18 cellular contexts compared by ENCODE assay signal in the genomic region with DNA sequence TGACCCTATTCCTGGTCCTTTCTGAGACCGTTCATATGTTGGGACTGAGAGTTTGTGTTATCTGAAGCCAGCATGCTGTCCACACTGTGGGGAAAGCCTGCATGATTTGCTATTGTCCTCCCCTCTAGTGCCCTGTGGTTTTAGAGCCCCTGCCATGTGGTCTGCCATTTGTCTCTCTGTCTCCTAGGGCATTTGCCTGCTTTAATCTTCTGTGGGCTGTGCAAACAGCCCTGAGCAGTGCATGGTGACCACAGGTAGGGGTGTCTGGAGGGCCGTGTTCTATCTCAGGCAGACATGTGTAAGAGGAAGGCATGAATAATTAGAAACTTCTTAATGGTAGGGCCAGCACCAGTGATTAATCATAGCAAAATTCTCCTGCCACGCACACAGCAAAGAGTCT. TPM values are rescaled to one million over a fixed set of nuclear protein-coding genes. Genes with fewer than 3 reads are reported as not detected.
A peak's percentile ranks its signal among the peaks of the same experiment; 100 is the strongest.
DNase-seq lines count a peak whose midpoint lies in the region; ATAC-seq lines count a peak whose summit lies in the region.
"Had no signal": no experiment of that assay in that cellular context is flagged by ENCODE, and none has a peak within 500 bp of the region (broad histone marks: within the 10 kb centered on the region; RNA-seq: fewer than 3 reads in every experiment).

No MANE protein-coding gene starts in this region.

- no peak overlapping the region for H4K5ac ChIP-seq in mesendoderm (ENCODE audit: low read length)

- H3K4me3 ChIP-seq in mesendoderm (ENCODE audit: low read length) = no peak overlapping the region
- H3K4me3 ChIP-seq: esophagus muscularis mucosa, left ventricle myocardium inferior, pancreas, SK-N-MC, uterus had no signal

- H3K56ac ChIP-seq in mesendoderm (ENCODE audit: low read length) = no peak overlapping the region

- no peak overlapping the region for H3K27ac ChIP-seq in mesendoderm (ENCODE audit: low read depth, low read length)
- peak overlapping the region; percentile 70 for H3K27ac ChIP-seq in temporal lobe (ENCODE audit: low read depth, low read length)
- H3K27ac ChIP-seq: esophagus muscularis mucosa, left ventricle myocardium inferior, pancreas, SK-N-MC, uterus had no signal

- no peaks in the 10 kb centered on the region for H3K79me1 ChIP-seq in mesendoderm (ENCODE audit: low read length)

- peaks cover 7% of the 10 kb centered on the region for H3K36me3 Mint-ChIP-seq in activated naive CD8-positive, alpha-beta T cell
- H3K36me3 Mint-ChIP-seq in activated naive CD8-positive, alpha-beta T cell treated with anti-CD3 and anti-CD28 coated beads for 36 hours = peaks cover 12% of the 10 kb centered on the region
- H3K36me3 Mint-ChIP-seq in activated T-helper 17 cell treated with anti-CD3 and anti-CD28 coated beads, Interleukin-2, amount 50 U/mL, for 72 hours (ENCODE audit: low read depth) = no peaks in the 10 kb centered on the region

- no peak overlapping the region for H2BK15ac ChIP-seq in mesendoderm (replicated peaks; ENCODE audit: low read depth)

- no peak overlapping the region for H3K4ac ChIP-seq in mesendoderm (ENCODE audit: low read depth, low read length)

- peak overlapping the region; percentile 62 for H3K27ac Mint-ChIP-seq in activated naive CD8-positive, alpha-beta T cell
- H3K27ac Mint-ChIP-seq in activated naive CD8-positive, alpha-beta T cell treated with anti-CD3 and anti-CD28 coated beads for 36 hours = no peak overlapping the region
- peak overlapping the region; percentile 36 for H3K27ac Mint-ChIP-seq in activated T-helper 17 cell treated with anti-CD3 and anti-CD28 coated beads, Interleukin-2, amount 50 U/mL, for 72 hours

- H2BK120ac ChIP-seq in mesendoderm (ENCODE audit: low read depth, low read length) = no peak overlapping the region

- no peak overlapping the region for H2BK5ac ChIP-seq in mesendoderm (ENCODE audit: low read length)

- H3K23ac ChIP-seq in mesendoderm (ENCODE audit: low read length) = no peak overlapping the region

- no peaks in the 10 kb centered on the region for H3K79me2 ChIP-seq in mesendoderm (ENCODE audit: control insufficient read depth, insufficient read depth, low read length)

- no peak overlapping the region for H3K4me2 ChIP-seq in mesendoderm (ENCODE audit: low read length)

- H3K27me3 ChIP-seq in mesendoderm (ENCODE audit: insufficient read depth, low read length, poor library complexity) = no peaks in the 10 kb centered on the region
- H3K27me3 ChIP-seq: esophagus muscularis mucosa, pancreas, uterus had no signal

- no peak for DNase-seq in activated naive CD8-positive, alpha-beta T cell treated with anti-CD3 and anti-CD28 coated beads for 36 hours
- DNase-seq in mesendoderm = peak; percentile 63
- no peak for DNase-seq in Ammon's horn (ENCODE audit: low spot score)
- DNase-seq: activated CD4-positive, alpha-beta T cell treated with anti-CD3 and anti-CD28 coated beads for 48 hours; left ventricle myocardium inferior; NCI-H2171; NCI-H774; pancreas; stimulated activated CD4-positive, alpha-beta T cell treated with anti-CD3 and anti-CD28 coated beads, Interleukin-2, amount 100 ng/mL, for 24 hours; T1000 had no signal

- no peak overlapping the region for H3K18ac ChIP-seq in mesendoderm (ENCODE audit: low read length)

- H3K9me3 Mint-ChIP-seq in activated naive CD8-positive, alpha-beta T cell (ENCODE audit: low read depth) = no peaks in the 10 kb centered on the region
- H3K9me3 Mint-ChIP-seq in activated naive CD8-positive, alpha-beta T cell treated with anti-CD3 and anti-CD28 coated beads for 36 hours = no peaks in the 10 kb centered on the region
- H3K9me3 Mint-ChIP-seq in activated T-helper 17 cell treated with anti-CD3 and anti-CD28 coated beads, Interleukin-2, amount 50 U/mL, for 72 hours = no peaks in the 10 kb centered on the region

- ATAC-seq in activated T-helper 17 cell treated with anti-CD3 and anti-CD28 coated beads, Interleukin-2, amount 50 U/mL, for 72 hours (replicated peaks) = peak; percentile 65
- ATAC-seq in HG03520 (IDR thresholded peaks at IDR 0.05; ENCODE audit: unreplicated experiment) (no peak), HG02588 (IDR thresholded peaks at IDR 0.05; ENCODE audit: unreplicated experiment) (no peak)
- ATAC-seq: pancreas had no signal

- no CpG with 5 or more reads among the region's 3 CpGs for WGBS in mesendoderm (ENCODE audit: extremely low coverage, insufficient coverage, low lambda C conversion rate)

- H3K4me1 ChIP-seq in mesendoderm (ENCODE audit: control insufficient read depth, low read depth, low read length) = peaks cover 2% of the 10 kb centered on the region
- H3K4me1 ChIP-seq: left ventricle myocardium inferior, pancreas, uterus had no signal

- H4K8ac ChIP-seq in mesendoderm (ENCODE audit: low read depth, low read length) = no peak overlapping the region

- no peak overlapping the region for H3K4me3 Mint-ChIP-seq in activated naive CD8-positive, alpha-beta T cell
- H3K4me3 Mint-ChIP-seq in activated naive CD8-positive, alpha-beta T cell treated with anti-CD3 and anti-CD28 coated beads for 36 hours = no peak overlapping the region
- H3K4me3 Mint-ChIP-seq in activated T-helper 17 cell treated with anti-CD3 and anti-CD28 coated beads, Interleukin-2, amount 50 U/mL, for 72 hours = peak overlapping the region; percentile 6

- no peak overlapping the region for H2AK5ac ChIP-seq in mesendoderm (ENCODE audit: low read length)

- peaks cover 4% of the 10 kb centered on the region for H3K4me1 Mint-ChIP-seq in activated naive CD8-positive, alpha-beta T cell (ENCODE audit: low read depth)
- H3K4me1 Mint-ChIP-seq in activated naive CD8-positive, alpha-beta T cell treated with anti-CD3 and anti-CD28 coated beads for 36 hours = peaks cover 14% of the 10 kb centered on the region
- H3K4me1 Mint-ChIP-seq in activated T-helper 17 cell treated with anti-CD3 and anti-CD28 coated beads, Interleukin-2, amount 50 U/mL, for 72 hours = peaks cover 42% of the 10 kb centered on the region

- no peak overlapping the region for H3K9ac ChIP-seq in mesendoderm (ENCODE audit: low read length)

- no peaks in the 10 kb centered on the region for H3K36me3 ChIP-seq in mesendoderm (ENCODE audit: control insufficient read depth, insufficient read depth, low read length)
- H3K36me3 ChIP-seq: esophagus muscularis mucosa, left ventricle myocardium inferior, pancreas, uterus had no signal

- H3K27me3 Mint-ChIP-seq in activated naive CD8-positive, alpha-beta T cell = no peaks in the 10 kb centered on the region
- no peaks in the 10 kb centered on the region for H3K27me3 Mint-ChIP-seq in activated naive CD8-positive, alpha-beta T cell treated with anti-CD3 and anti-CD28 coated beads for 36 hours
- H3K27me3 Mint-ChIP-seq in activated T-helper 17 cell treated with anti-CD3 and anti-CD28 coated beads, Interleukin-2, amount 50 U/mL, for 72 hours = no peaks in the 10 kb centered on the region

RNA-seq across cellular contexts. Expression of gene AMPD3, which starts 23.0 kb away (rescaled TPM):
- 10 to 100 TPM; 20.2 to 20.7 TPM for total RNA-seq in activated naive CD8-positive, alpha-beta T cell treated with anti-CD3 and anti-CD28 coated beads for 36 hours
- 100 to 1,000 TPM in 1 of 2 donors, 10 to 100 TPM in 1; 30.6 to 179 TPM for total RNA-seq in activated T-helper 17 cell treated with anti-CD3 and anti-CD28 coated beads, Interleukin-2, amount 50 U/mL, for 72 hours
- 2.4 TPM for polyA plus RNA-seq in mesendoderm (2013, experiment 1 of 2)
- 2.3 TPM for polyA plus RNA-seq in mesendoderm (2013, experiment 2 of 2)
- total RNA-seq in temporal lobe = 0.98 TPM

Comparison
In these comparisons a context has a peak if more than half of its experiments do, and no peak if none do; other contexts are left out.
1. RNA of gene AMPD3, which starts 23.0 kb away (total RNA-seq): 30.6 to 179 TPM in activated T-helper 17 cell treated with anti-CD3 and anti-CD28 coated beads, Interleukin-2, amount 50 U/mL, for 72 hours and 20.2 to 20.7 TPM in activated naive CD8-positive, alpha-beta T cell treated with anti-CD3 and anti-CD28 coated beads for 36 hours; 0.98 TPM in temporal lobe (single experiment); every median in the first group is over 10 times any median in the second.